ENCODE assay signal across 8 cellular contexts in the genomic region with DNA sequence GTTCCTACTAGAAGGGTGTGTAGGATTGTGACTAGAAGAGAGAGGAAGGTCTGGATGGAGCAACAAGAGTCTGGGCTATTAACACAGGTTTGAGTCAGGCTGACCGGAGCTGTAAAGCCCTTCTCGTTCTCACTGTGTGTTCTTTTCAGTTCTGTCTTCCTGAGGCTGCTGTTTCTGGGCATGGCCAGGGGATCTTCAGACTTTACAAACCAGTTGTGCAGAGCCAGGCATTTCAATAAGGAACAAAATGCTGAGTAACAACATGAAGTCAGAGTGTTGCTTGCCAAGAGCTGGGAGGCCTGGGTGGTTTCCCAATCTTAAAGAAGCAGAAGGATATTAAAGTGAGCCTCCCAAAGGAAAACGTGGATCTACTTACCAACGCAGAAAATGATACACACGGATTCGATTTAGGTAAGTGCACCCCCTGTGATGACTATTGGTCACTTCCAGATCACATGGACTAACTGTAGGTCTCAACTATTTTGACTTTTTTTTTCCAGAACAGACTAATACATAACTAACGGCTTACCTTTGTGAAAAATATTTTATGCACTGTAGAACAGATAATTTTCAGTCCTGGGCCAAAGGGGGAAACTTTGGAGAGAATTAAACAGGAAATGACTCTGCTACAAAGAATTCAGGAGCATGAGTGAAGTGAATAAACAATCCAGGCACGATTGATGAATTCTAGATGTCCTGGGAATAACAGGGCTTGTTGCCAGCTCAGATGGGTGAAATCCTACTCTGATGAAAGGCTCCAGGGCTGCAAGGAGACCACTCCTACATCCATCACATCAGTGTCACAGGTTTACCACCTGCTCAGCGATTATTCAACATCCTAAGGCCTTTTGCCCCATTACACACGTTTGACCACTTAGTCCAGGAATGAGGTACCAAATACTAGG.
DNase-seq lines count a peak whose midpoint lies in the region; ATAC-seq, FAIRE-seq and TF ChIP-seq lines count a peak whose summit lies in the region.

No MANE protein-coding gene starts in this region.

- no TSS peak for BruUV-seq in IMR-90 (replicated peaks; lab: Mats Ljungman, UMichigan)

- no peak for TF ChIP-seq POLR2A in IMR-90 (IDR thresholded peaks at IDR 0.05; ENCODE audit: low read depth, low read length)

- no peaks in the 10 kb centered on the region for H3K27me3 ChIP-seq in IMR-90 (ENCODE audit: control insufficient read depth, insufficient read depth, low read length)
- H3K27me3 ChIP-seq in keratinocyte (ENCODE audit: control insufficient read depth, extremely low read depth, insufficient read depth, low read length): no peaks in the 10 kb centered on the region
- no peaks in the 10 kb centered on the region for H3K27me3 ChIP-seq in smooth muscle cell (ENCODE audit: low read depth)

- peak overlapping the region; percentile 88; the same call in 2 of the 3 replicates for H2BK15ac ChIP-seq in IMR-90 (ENCODE audit: low read depth, low read length)

- ATAC-seq in IMR-90 (ENCODE audit: low read depth) (peak; percentile 70), HG02884 (IDR thresholded peaks at IDR 0.05; ENCODE audit: unreplicated experiment) (no peak), GM19328 (IDR thresholded peaks at IDR 0.05; ENCODE audit: unreplicated experiment) (no peak)

- H3K23ac ChIP-seq in IMR-90 (ENCODE audit: low read depth, low read length): peak overlapping the region; percentile 100

- POLR2A ChIA-PET in IMR-90 (lab: Charles Lee; ENCODE audit: unreplicated experiment): interaction anchor here (0.5 to 0.7 kb wide), 2 partner anchors 12 to 107 kb away, joined by 3 to 16 read pairs; no protein-coding TSS in a partner anchor

- peak overlapping the region; percentile 96 for H2AK5ac ChIP-seq in IMR-90 (ENCODE audit: low read depth, low read length)

- no CpG with 5 or more reads among the region's 10 CpGs for WGBS in IMR-90 (ENCODE audit: extremely low coverage in 2 of 2, insufficient read length in 1 of 2), 2 experiments
- WGBS in smooth muscle cell (ENCODE audit: low lambda C conversion rate): 54% methylated on average over 10 of the region's 10 CpGs

- H3K27ac ChIP-seq in IMR-90 (ENCODE audit: insufficient read depth, low read length) (peak overlapping the region; percentile 99), keratinocyte (ENCODE audit: control insufficient read depth, insufficient read depth, low read length) (peak overlapping the region; percentile 96), smooth muscle cell (ENCODE audit: low read depth) (peak overlapping the region; percentile 87)

- H3F3A ChIP-seq in smooth muscle cell (ENCODE audit: low read depth): peaks cover 12% of the 10 kb centered on the region

- H3K4me1 ChIP-seq in IMR-90 (ENCODE audit: control insufficient read depth, insufficient read depth, low read length) (peaks cover 9% of the 10 kb centered on the region), keratinocyte (ENCODE audit: control insufficient read depth, extremely low read depth, insufficient read depth, low read length) (peaks cover 39% of the 10 kb centered on the region), smooth muscle cell (ENCODE audit: low read depth) (peaks cover 10% of the 10 kb centered on the region)

- H2BK5ac ChIP-seq in IMR-90 (ENCODE audit: low read depth, low read length, poor library complexity, severe bottlenecking): peak overlapping the region; percentile 93

- H3K36me3 ChIP-seq in IMR-90 (ENCODE audit: control insufficient read depth, insufficient read depth, low read length) (no peaks in the 10 kb centered on the region), keratinocyte (ENCODE audit: control insufficient read depth in 2 of 2, extremely low read depth in 1 of 2, insufficient read depth in 2 of 2, low read length in 2 of 2) (no peaks in the 10 kb centered on the region), smooth muscle cell (ENCODE audit: low read depth) (no peaks in the 10 kb centered on the region)

- dilution Hi-C loops in IMR-90 (cut with HindIII; ENCODE audit: low sequenced_read_pairs, unreplicated experiment): no loop called here
- dilution Hi-C loops in keratinocyte (cut with MboI; ENCODE audit: extremely low pct_ligation_motif_present, low sequenced_read_pairs): no loop called here

- H3K4me3 ChIP-seq in IMR-90 (ENCODE audit: insufficient read depth, low read depth, low read length) (peak overlapping the region; percentile 9; the same call in 1 of the 2 replicates), astrocyte of the spinal cord (ENCODE audit: low read depth, low read length) (no peak overlapping the region), keratinocyte (ENCODE audit: control insufficient read depth in 2 of 3, extremely low read depth in 1 of 3, insufficient read depth in 2 of 3, low read depth in 1 of 3, low read length in 3 of 3) (peak overlapping the region; percentile 21 to 59 (median 51)), smooth muscle cell (no peak overlapping the region)

- H2AFZ ChIP-seq in IMR-90 (replicated peaks; ENCODE audit: low read length, poor library complexity): peak overlapping the region; percentile 86
- peak overlapping the region; percentile 83 for H2AFZ ChIP-seq in keratinocyte (ENCODE audit: control insufficient read depth, low read length)
- H2AFZ ChIP-seq in smooth muscle cell (ENCODE audit: low read depth): peak overlapping the region; percentile 83

- peak; percentile 97 for FAIRE-seq in keratinocyte (lab: Jason Lieb, UNC)

- CTCF ChIA-PET in IMR-90 (lab: Yijun Ruan, JAX): interaction anchor here (1.1 to 1.3 kb wide), 3 partner anchors 8 to 224 kb away, joined by 3 to 4 read pairs (median 4); no protein-coding TSS in a partner anchor

- H2BK20ac ChIP-seq in IMR-90 (ENCODE audit: low read depth, low read length): peak overlapping the region; percentile 97

- in situ Hi-C loops in IMR-90 (cut with MboI; ENCODE audit: low sequenced_read_pairs) (no loop called here), astrocyte of the spinal cord (cut with HindIII; ENCODE audit: low sequenced_read_pairs) (no loop called here)

- no peaks in the 10 kb centered on the region for H4K20me1 ChIP-seq in IMR-90 (ENCODE audit: insufficient read depth, low read length)
- no peaks in the 10 kb centered on the region for H4K20me1 ChIP-seq in keratinocyte (ENCODE audit: control insufficient read depth, extremely low read depth, insufficient read depth, low read length)
- H4K20me1 ChIP-seq in smooth muscle cell (ENCODE audit: low read depth): no peaks in the 10 kb centered on the region

- peak overlapping the region; percentile 99 for H3K56ac ChIP-seq in IMR-90 (ENCODE audit: extremely low read depth, insufficient read depth, low read length)

- peak overlapping the region; percentile 98 for H3K14ac ChIP-seq in IMR-90 (replicated peaks; ENCODE audit: low read depth, low read length)

- H3K9me1 ChIP-seq in IMR-90 (ENCODE audit: insufficient read depth, low read length): peaks cover 16% of the 10 kb centered on the region
- H3K9me1 ChIP-seq in keratinocyte (ENCODE audit: control insufficient read depth, extremely low read depth, insufficient read depth, low read length): peaks cover 3% of the 10 kb centered on the region

- DNase-seq in GM03348 (ENCODE audit: low spot score) (peak; percentile 69), IMR-90 (peak; percentile 96), astrocyte of the spinal cord (ENCODE audit: low read depth, low spot score) (peak; percentile 94), keratinocyte (ENCODE audit: low read depth, low spot score) (peak; percentile 84), smooth muscle cell (lab: John Stamatoyannopoulos, UW; ENCODE audit: unreplicated experiment) (peak; percentile 8)
- DNase-seq in activated effector memory CD4-positive, alpha-beta T cell treated with anti-CD3 and anti-CD28 coated beads, Interleukin-2, amount 50 U/mL, for 16 hours: no peak

- H3K4me2 ChIP-seq in IMR-90 (ENCODE audit: low read depth, low read length) (peak overlapping the region; percentile 90), keratinocyte (ENCODE audit: control insufficient read depth, extremely low read depth, insufficient read depth, low read depth, low read length) (peak overlapping the region; percentile 91), smooth muscle cell (peak overlapping the region; percentile 22)

- intact Hi-C loops in IMR-90 (cut with micrococcal nuclease): loop anchor here (1.0 to 5.0 kb wide), 3 partner anchors 79 to 219 kb away; a partner anchor contains a TSS

- H3K9ac ChIP-seq in IMR-90 (ENCODE audit: low read depth, low read length): peak overlapping the region; percentile 90
- peak overlapping the region; percentile 76 for H3K9ac ChIP-seq in keratinocyte (ENCODE audit: control insufficient read depth, extremely low read depth, insufficient read depth, low read length)
- no peak overlapping the region for H3K9ac ChIP-seq in smooth muscle cell (ENCODE audit: low read depth)

- H3K9me3 ChIP-seq in IMR-90 (ENCODE audit: control insufficient read depth, insufficient read depth, low read length) (no peaks in the 10 kb centered on the region), keratinocyte (ENCODE audit: control insufficient read depth, low read depth, low read length) (no peaks in the 10 kb centered on the region), smooth muscle cell (replicated peaks; ENCODE audit: low read depth) (no peaks in the 10 kb centered on the region)

- H3K79me1 ChIP-seq in IMR-90 (ENCODE audit: low read depth in 1 of 2, low read length in 2 of 2): peaks cover 0 to 12% of the 10 kb centered on the region in 2 experiments; a peak in 1 of 4 replicates

- H4K91ac ChIP-seq in IMR-90 (ENCODE audit: insufficient read depth, low read depth, low read length): peak overlapping the region; percentile 97

- H4K5ac ChIP-seq in IMR-90 (ENCODE audit: low read depth, low read length): peak overlapping the region; percentile 82

- peak overlapping the region; percentile 96 for H3K18ac ChIP-seq in IMR-90 (ENCODE audit: low read depth, low read length)

- TF ChIP-seq CTCF in IMR-90 (conservative IDR thresholded peaks at IDR 0.05; ENCODE audit: low read depth, low read length) (no peak), astrocyte of the spinal cord (IDR thresholded peaks at IDR 0.05; ENCODE audit: low read depth, low read length) (no peak), keratinocyte (optimal IDR thresholded peaks at IDR 0.05 in 1 of 3, IDR thresholded peaks at IDR 0.05 in 1 of 3, conservative IDR thresholded peaks at IDR 0.05 in 1 of 3; ENCODE audit: extremely low read depth in 1 of 3, insufficient read depth in 2 of 3, low read length in 3 of 3) (no peak), smooth muscle cell (IDR thresholded peaks at IDR 0.05; ENCODE audit: borderline replicate concordance, insufficient read depth, poor library complexity, severe bottlenecking) (no peak)

- H2BK120ac ChIP-seq in IMR-90 (ENCODE audit: low read depth, low read length): peak overlapping the region; percentile 99

- H3K4ac ChIP-seq in IMR-90 (ENCODE audit: low read depth, low read length): peak overlapping the region; percentile 99

- H3K79me2 ChIP-seq in keratinocyte (ENCODE audit: control insufficient read depth, insufficient read depth, low read length) (no peaks in the 10 kb centered on the region), smooth muscle cell (ENCODE audit: low read depth) (no peaks in the 10 kb centered on the region)

- H2AK9ac ChIP-seq in IMR-90 (replicated peaks; ENCODE audit: low read depth, low read length, poor library complexity): peak overlapping the region; percentile 92

- 0 out of 2 replicates have a peak, but pooled peaks have one; percentile 8 for TF ChIP-seq RAD21 in IMR-90 (IDR thresholded peaks at IDR 0.05; ENCODE audit: low read length)

- H4K8ac ChIP-seq in IMR-90 (ENCODE audit: low read depth in 2 of 2, low read length in 2 of 2): peak overlapping the region; percentile 79 to 99

Comparison
In these comparisons a context has a peak if more than half of its experiments do, and no peak if none do; other contexts are left out.
1. H3K4me2 ChIP-seq: peak in every context shown above with its lines; median percentile 91 in keratinocyte; 90 in IMR-90; 22 in smooth muscle cell.
2. H3K4me3 ChIP-seq: peak in IMR-90 (single experiment) and keratinocyte (3 of 3); none in astrocyte of the spinal cord (single experiment) and smooth muscle cell (single experiment).
3. Peak in every context shown above with its lines, with median percentiles within 50 percentile points of each other: H2AFZ ChIP-seq and H3K27ac ChIP-seq.